In the genomic region with DNA sequence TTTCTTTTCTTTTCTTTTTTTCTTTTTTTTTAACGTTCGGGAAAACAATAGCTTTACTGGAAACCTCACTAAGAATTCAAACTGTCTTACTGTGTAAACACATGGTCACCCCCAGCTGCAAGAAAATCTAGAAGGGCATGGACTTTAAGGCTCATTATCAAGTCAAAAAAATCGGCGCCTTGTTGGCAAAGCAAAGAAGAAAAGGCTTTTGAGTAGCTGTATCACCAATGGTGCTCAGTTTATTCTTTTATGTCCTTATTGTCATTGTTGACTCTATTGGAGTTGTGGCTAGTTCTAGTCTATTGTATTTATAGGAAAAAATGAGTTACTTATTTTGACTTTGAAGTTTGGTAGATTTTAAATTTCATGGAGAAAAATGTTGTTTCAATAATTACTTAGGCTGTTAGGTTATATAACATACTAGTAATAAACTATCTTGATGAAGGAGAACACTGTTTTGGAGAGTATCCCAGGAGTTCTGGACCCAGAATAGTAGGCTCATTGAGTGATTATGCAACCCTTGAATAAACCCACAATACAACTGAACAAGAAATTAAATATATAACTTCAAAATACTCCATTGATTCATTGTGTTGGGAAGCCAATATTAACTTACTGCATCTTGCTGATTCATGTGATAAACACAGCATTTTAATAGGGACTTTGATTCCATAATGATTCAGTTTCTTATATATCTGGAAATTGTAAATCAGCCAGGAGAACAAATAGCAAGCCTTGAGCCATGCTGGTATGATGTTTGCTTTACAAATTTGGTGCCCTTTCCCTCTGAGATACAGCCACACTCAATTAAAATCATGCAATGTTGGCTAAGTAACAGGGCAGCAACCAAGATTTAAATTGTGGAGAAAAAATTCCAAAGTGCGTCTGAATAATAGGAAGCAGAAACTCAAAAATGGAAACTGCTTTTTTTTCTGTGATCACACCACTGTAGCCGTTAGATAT, we compare ENCODE assay signal across 20 cellular contexts. TPM values are rescaled to one million over a fixed set of nuclear protein-coding genes. Genes with fewer than 3 reads are reported as not detected.
DNase-seq lines count a peak whose midpoint lies in the region; ATAC-seq lines count a peak whose summit lies in the region.
"Had no signal": no experiment of that assay in that cellular context is flagged by ENCODE, and none has a peak within 500 bp of the region (broad histone marks: within the 10 kb centered on the region; RNA-seq: fewer than 3 reads in every experiment).

No MANE protein-coding gene starts in this region.

- DNase-seq in Right ventricle myocardium superior (no peak), left cardiac atrium (no peak), left lobe of liver (ENCODE audit: low spot score) (no peak), superior temporal gyrus (ENCODE audit: extremely low spot score) (peak; percentile 72), immature natural killer cell (no peak), MV-4-11 (lab: John Stamatoyannopoulos, UW) (no peak)
- DNase-seq in activated naive CD8-positive, alpha-beta T cell treated with anti-CD3 and anti-CD28 coated beads for 36 hours, result no peak
- DNase-seq: activated CD4-positive, alpha-beta memory T cell treated with anti-CD3 and anti-CD28 coated beads, Interleukin-2, amount 10 ng/mL, durations not matched to agents 7 days and 5 days; activated naive CD4-positive, alpha-beta T cell treated with anti-CD3 and anti-CD28 coated beads, Interleukin-2, amount 50 U/mL, for 16 hours; activated T-cell treated with anti-CD3 and anti-CD28 coated beads, Interleukin-2, amount 50 U/mL, for 24 hours; DMS153; foreskin keratinocyte; natural killer cell; NCI-H1092; NCI-H2107; Peyer's patch had no signal

- peaks cover 4% of the 10 kb centered on the region for H3K9me3 Mint-ChIP-seq in activated naive CD8-positive, alpha-beta T cell treated with anti-CD3 and anti-CD28 coated beads for 36 hours
- H3K9me3 Mint-ChIP-seq in immature natural killer cell, result no peaks in the 10 kb centered on the region
- H3K9me3 Mint-ChIP-seq: activated T-cell treated with anti-CD3 and anti-CD28 coated beads, Interleukin-2, amount 50 U/mL, for 24 hours; natural killer cell had no signal

- no peak overlapping the region for H3K4me3 Mint-ChIP-seq in activated naive CD8-positive, alpha-beta T cell treated with anti-CD3 and anti-CD28 coated beads for 36 hours
- H3K4me3 Mint-ChIP-seq in immature natural killer cell, result no peak overlapping the region
- H3K4me3 Mint-ChIP-seq: activated CD4-positive, alpha-beta memory T cell treated with anti-CD3 and anti-CD28 coated beads, Interleukin-2, amount 10 ng/mL, durations not matched to agents 7 days and 5 days; activated T-cell treated with anti-CD3 and anti-CD28 coated beads, Interleukin-2, amount 50 U/mL, for 24 hours; GM23338; natural killer cell; stimulated activated naive CD8-positive, alpha-beta T cell treated with anti-CD3 and anti-CD28 coated beads, Interleukin-15, Interleukin-2, amounts not matched to agents 100 ng/mL and 50 ng/mL, for 24 hours had no signal

- peak overlapping the region; percentile 41 for H3K27ac ChIP-seq in cingulate gyrus (ENCODE audit: low read depth, low read length)
- H3K27ac ChIP-seq: cardiac muscle cell, foreskin keratinocyte, Peyer's patch had no signal

- H3K36me3 Mint-ChIP-seq in activated naive CD8-positive, alpha-beta T cell treated with anti-CD3 and anti-CD28 coated beads for 36 hours, result no peaks in the 10 kb centered on the region
- H3K36me3 Mint-ChIP-seq in immature natural killer cell, result no peaks in the 10 kb centered on the region
- H3K36me3 Mint-ChIP-seq: natural killer cell had no signal

- intact Hi-C loops in Right ventricle myocardium superior (cut with DNase I) (no loop called here), left cardiac atrium (cut with DNase I) (no loop called here)

- peaks cover 4% of the 10 kb centered on the region for H3K27me3 Mint-ChIP-seq in activated naive CD8-positive, alpha-beta T cell treated with anti-CD3 and anti-CD28 coated beads for 36 hours
- H3K27me3 Mint-ChIP-seq in immature natural killer cell (ENCODE audit: low read depth in 3 of 3), result peaks cover 0 to 6% (median 5%) of the 10 kb centered on the region in 3 donors
- H3K27me3 Mint-ChIP-seq: activated CD4-positive, alpha-beta memory T cell treated with anti-CD3 and anti-CD28 coated beads, Interleukin-2, amount 10 ng/mL, durations not matched to agents 7 days and 5 days had no signal

- H3K27ac Mint-ChIP-seq in activated naive CD8-positive, alpha-beta T cell treated with anti-CD3 and anti-CD28 coated beads for 36 hours, result no peak overlapping the region
- no peak overlapping the region for H3K27ac Mint-ChIP-seq in immature natural killer cell
- H3K27ac Mint-ChIP-seq: activated CD4-positive, alpha-beta memory T cell treated with anti-CD3 and anti-CD28 coated beads, Interleukin-2, amount 10 ng/mL, durations not matched to agents 7 days and 5 days; activated T-cell treated with anti-CD3 and anti-CD28 coated beads, Interleukin-2, amount 50 U/mL, for 24 hours; GM23338; natural killer cell; stimulated activated naive CD8-positive, alpha-beta T cell treated with anti-CD3 and anti-CD28 coated beads, Interleukin-15, Interleukin-2, amounts not matched to agents 100 ng/mL and 50 ng/mL, for 24 hours had no signal

- ATAC-seq in Right ventricle myocardium superior (ENCODE audit: poor library complexity) (peak; percentile 63), left cardiac atrium (no peak), left lobe of liver (peak; percentile 84)
- ATAC-seq: foreskin keratinocyte, GM23338, natural killer cell had no signal

- H3K4me1 Mint-ChIP-seq in activated naive CD8-positive, alpha-beta T cell treated with anti-CD3 and anti-CD28 coated beads for 36 hours, result no peaks in the 10 kb centered on the region
- no peaks in the 10 kb centered on the region for H3K4me1 Mint-ChIP-seq in immature natural killer cell
- H3K4me1 Mint-ChIP-seq: activated CD4-positive, alpha-beta memory T cell treated with anti-CD3 and anti-CD28 coated beads, Interleukin-2, amount 10 ng/mL, durations not matched to agents 7 days and 5 days; natural killer cell had no signal

RNA-seq across cellular contexts. Expression of a gene that starts 27.8 kb away (rescaled TPM):
- total RNA-seq in Right ventricle myocardium superior, result 52.6 TPM
- 10 to 100 TPM; 52.3 to 52.4 TPM for total RNA-seq in left cardiac atrium
- total RNA-seq in left lobe of liver, result 39.2 TPM
- 1 to 10 TPM; 6.1 to 6.5 TPM for total RNA-seq in activated naive CD8-positive, alpha-beta T cell treated with anti-CD3 and anti-CD28 coated beads for 36 hours
- polyA plus RNA-seq in immature natural killer cell, result 1 to 10 TPM; 2.3 to 7.7 (median 4.1) TPM

Comparison
In these comparisons a context has a peak if more than half of its experiments do, and no peak if none do; other contexts are left out.
1. ATAC-seq: peak in Right ventricle myocardium superior (single experiment) and left lobe of liver (single experiment); none in left cardiac atrium (0 of 2).